In the genomic region with DNA sequence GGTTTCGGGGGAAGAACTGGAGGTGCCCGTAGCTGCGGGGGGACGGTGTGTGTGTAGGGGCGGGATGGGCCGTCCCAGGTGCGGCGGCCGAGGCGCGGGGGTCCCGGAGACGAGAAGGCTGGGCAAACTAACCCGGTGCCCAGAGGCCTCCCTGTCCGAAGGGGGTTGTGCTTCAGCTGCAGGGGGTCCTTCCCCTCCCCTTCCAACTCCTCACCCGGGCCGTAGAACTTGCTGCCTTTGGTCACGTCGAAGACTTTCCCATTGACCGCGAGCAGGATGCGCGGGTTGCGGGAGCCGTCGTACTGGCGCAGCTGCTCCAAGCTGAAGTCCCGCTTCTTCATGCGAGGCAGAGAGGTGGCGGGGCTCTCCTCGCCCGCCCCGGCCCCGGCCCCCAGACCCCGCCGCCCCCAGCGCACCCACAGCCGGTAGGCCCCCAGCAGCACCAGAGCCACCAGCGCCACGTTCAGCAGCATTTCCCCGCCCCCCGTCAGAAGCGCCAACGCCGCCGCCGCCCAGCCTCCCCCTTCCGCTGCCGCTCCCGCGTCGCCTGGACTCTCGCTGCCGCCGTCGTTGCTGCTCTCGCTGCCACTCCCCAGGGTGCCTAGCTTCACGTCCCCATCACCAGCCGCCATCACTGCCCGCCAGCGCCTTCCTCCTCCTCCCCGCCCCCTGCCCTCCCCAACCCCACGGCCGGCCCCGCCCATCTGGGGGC, we compare ENCODE assay signal across 8 cellular contexts. TPM values are rescaled to one million over a fixed set of nuclear protein-coding genes. Genes with fewer than 3 reads are reported as not detected.
A peak's percentile ranks its signal among the peaks of the same experiment; 100 is the strongest.
DNase-seq lines count a peak whose midpoint lies in the region; ATAC-seq and TF ChIP-seq lines count a peak whose summit lies in the region.

A gene with protein sequence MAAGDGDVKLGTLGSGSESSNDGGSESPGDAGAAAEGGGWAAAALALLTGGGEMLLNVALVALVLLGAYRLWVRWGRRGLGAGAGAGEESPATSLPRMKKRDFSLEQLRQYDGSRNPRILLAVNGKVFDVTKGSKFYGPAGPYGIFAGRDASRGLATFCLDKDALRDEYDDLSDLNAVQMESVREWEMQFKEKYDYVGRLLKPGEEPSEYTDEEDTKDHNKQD (minus strand): TSS at position 655 of the 712 bp plus-strand sequence. CDS start 23 bp downstream, at position 632.

- peak within 1 kb of the TSS; percentile 82 to 96 for H3K9ac ChIP-seq in duodenal mucosa (ENCODE audit: low read depth in 1 of 2, low read length in 2 of 2)

- under 1% methylated on average over 24 of the region's 65 CpGs for WGBS in suprapubic skin

- H3K27ac ChIP-seq in duodenal mucosa (ENCODE audit: low read depth, low read length) (peak within 1 kb of the TSS; percentile 92), suprapubic skin (peak within 1 kb of the TSS; percentile 92)

- peak in 1 of 2 donors; percentile 24 for TF ChIP-seq POLR2A in suprapubic skin (IDR thresholded peaks at IDR 0.05)

- H3K27me3 ChIP-seq in duodenal mucosa (ENCODE audit: control insufficient read depth in 1 of 2, insufficient read depth in 2 of 2, low read length in 2 of 2) (no peaks in the 10 kb centered on the region), suprapubic skin (no peaks in the 10 kb centered on the region)

- H3K9me3 ChIP-seq in duodenal mucosa (ENCODE audit: control insufficient read depth in 1 of 2, low read length in 2 of 2), result no peaks in the 10 kb centered on the region
- H3K9me3 ChIP-seq in suprapubic skin, result no peaks in the 10 kb centered on the region

- in situ Hi-C loops in SK-MEL-5 (cut with HindIII; ENCODE audit: low pct_unique_long_range_greater_than_20kb, low sequenced_read_pairs), result no loop called here

- no peak for TF ChIP-seq EP300 in suprapubic skin (IDR thresholded peaks at IDR 0.05)

- H3K4me1 ChIP-seq in duodenal mucosa (ENCODE audit: control insufficient read depth in 1 of 2, insufficient read depth in 2 of 2, low read length in 2 of 2), result peaks cover 18 to 23% of the 10 kb centered on the region in 2 donors
- peaks cover 57% of the 10 kb centered on the region for H3K4me1 ChIP-seq in suprapubic skin

- peak within 1 kb of the TSS; percentile 82 to 87 for H3K4me3 ChIP-seq in duodenal mucosa (ENCODE audit: low read depth in 1 of 2, low read length in 2 of 2)
- H3K4me3 ChIP-seq in suprapubic skin, result peak within 1 kb of the TSS; percentile 80

- no peak for TF ChIP-seq CTCF in suprapubic skin (IDR thresholded peaks at IDR 0.05)

- H3K36me3 ChIP-seq in duodenal mucosa (ENCODE audit: control insufficient read depth in 1 of 2, insufficient read depth in 2 of 2, low read length in 2 of 2) (no peaks in the 10 kb centered on the region), suprapubic skin (no peaks in the 10 kb centered on the region)

- ATAC-seq in HG03060 (IDR thresholded peaks at IDR 0.05; ENCODE audit: low read depth, unreplicated experiment), result peak; percentile 24
- no peak for ATAC-seq in HG03469 (IDR thresholded peaks at IDR 0.05; ENCODE audit: unreplicated experiment)

- DNase-seq in stimulated activated CD4-positive, alpha-beta T cell treated with anti-CD3 and anti-CD28 coated beads, Interleukin-2, amount 100 ng/mL, for 48 hours, result peak; percentile 17 to 30
- DNase-seq in stimulated activated CD4-positive, alpha-beta T cell treated with anti-CD3 and anti-CD28 coated beads, Interleukin-1b, Interleukin-23, amount 100 ng/mL, for 48 hours, result no peak
- DNase-seq in SK-MEL-5 (ENCODE audit: low read depth, low spot score) (peak; percentile 25), medulla oblongata (ENCODE audit: extremely low spot score) (peak; percentile 31), suprapubic skin (ENCODE audit: low spot score in 2 of 2) (peak in 1 of 2 donors; percentile 82)

RNA-seq across cellular contexts. Expression of the gene that starts here (rescaled TPM):
- 20.3 and 25.4 TPM in 2 replicates for total RNA-seq in SK-MEL-5 (2014; rRNA removed; shearing (Covaris generic))
- 28.5 and 31.1 TPM in 2 replicates for polyA plus RNA-seq in SK-MEL-5 (2015; cell fraction: cytosol; rRNA removed)
- polyA plus RNA-seq in SK-MEL-5 (2015; cell fraction: nucleus; rRNA removed), result 12.6 and 22.1 TPM in 2 replicates
- 10 to 100 TPM; 47.6 to 68.3 (median 55.2) TPM for total RNA-seq in suprapubic skin
